Comparison of ENCODE assay signal across 1 cellular context in the genomic region with DNA sequence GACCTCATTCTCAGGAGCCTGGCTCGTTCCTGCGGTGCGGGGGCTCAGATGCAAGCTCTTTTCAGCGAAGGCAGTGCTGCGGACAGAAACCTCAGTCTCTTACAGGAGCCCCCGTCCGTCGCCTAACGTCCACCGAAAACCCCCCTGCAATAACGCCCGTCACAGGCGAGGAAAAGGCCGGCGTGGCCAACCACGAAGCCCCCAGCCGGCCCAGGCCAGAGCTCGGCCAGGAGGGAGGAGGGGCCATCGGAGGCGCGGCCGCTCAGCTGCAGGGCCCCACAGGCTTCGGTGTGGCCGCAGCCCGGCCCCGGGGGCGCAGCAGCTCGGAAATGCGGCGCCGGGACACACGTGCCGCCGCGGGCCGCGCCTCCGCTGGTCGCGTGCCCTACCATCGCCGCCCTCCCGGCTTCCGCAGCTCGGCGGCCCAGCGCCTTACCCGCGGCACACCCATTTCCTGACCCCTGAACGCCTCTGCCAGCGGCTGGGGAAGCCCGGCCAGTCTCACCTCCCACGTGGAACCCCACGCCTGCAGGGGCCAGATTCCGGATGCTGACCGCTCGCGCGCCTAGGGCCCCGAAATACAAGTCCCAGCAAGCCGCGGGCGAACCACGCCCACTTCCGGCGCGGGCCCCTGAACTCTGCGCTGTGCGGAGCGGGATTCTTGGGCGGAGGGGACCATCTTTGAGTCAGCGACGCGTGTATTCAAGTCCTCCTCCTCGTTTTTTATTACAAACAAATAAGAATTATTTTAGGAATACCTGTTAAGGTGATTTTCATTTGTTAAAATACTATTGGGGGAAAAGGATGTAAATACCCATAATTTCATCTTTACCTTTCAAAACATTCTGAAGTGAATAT.
TF ChIP-seq lines count a peak whose summit lies in the region.

A gene (minus strand): TSS at position 582 of the 858 bp plus-strand sequence. CDS start 16,537 bp downstream, outside the sequence.

TF ChIP-seq in SK-N-SH, 30 proteins besides CTCF, POLR2A, EP300 and RAD21 (continued from another document):
- TF ChIP-seq, protein P1, sequence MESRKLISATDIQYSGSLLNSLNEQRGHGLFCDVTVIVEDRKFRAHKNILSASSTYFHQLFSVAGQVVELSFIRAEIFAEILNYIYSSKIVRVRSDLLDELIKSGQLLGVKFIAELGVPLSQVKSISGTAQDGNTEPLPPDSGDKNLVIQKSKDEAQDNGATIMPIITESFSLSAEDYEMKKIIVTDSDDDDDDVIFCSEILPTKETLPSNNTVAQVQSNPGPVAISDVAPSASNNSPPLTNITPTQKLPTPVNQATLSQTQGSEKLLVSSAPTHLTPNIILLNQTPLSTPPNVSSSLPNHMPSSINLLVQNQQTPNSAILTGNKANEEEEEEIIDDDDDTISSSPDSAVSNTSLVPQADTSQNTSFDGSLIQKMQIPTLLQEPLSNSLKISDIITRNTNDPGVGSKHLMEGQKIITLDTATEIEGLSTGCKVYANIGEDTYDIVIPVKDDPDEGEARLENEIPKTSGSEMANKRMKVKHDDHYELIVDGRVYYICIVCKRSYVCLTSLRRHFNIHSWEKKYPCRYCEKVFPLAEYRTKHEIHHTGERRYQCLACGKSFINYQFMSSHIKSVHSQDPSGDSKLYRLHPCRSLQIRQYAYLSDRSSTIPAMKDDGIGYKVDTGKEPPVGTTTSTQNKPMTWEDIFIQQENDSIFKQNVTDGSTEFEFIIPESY (IDR thresholded peaks at IDR 0.05; ENCODE audit: borderline replicate concordance, low read depth) = no peak
- TF ChIP-seq EZH2phosphoT487 (IDR thresholded peaks at IDR 0.05; ENCODE audit: borderline replicate concordance, low read depth) = no peak
- no peak for TF ChIP-seq TCF12 (IDR thresholded peaks at IDR 0.05)
- TF ChIP-seq, protein P2, sequence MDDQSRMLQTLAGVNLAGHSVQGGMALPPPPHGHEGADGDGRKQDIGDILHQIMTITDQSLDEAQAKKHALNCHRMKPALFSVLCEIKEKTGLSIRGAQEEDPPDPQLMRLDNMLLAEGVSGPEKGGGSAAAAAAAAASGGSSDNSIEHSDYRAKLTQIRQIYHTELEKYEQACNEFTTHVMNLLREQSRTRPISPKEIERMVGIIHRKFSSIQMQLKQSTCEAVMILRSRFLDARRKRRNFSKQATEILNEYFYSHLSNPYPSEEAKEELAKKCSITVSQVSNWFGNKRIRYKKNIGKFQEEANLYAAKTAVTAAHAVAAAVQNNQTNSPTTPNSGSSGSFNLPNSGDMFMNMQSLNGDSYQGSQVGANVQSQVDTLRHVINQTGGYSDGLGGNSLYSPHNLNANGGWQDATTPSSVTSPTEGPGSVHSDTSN (IDR thresholded peaks at IDR 0.05) = no peak
- TF ChIP-seq, protein P3, sequence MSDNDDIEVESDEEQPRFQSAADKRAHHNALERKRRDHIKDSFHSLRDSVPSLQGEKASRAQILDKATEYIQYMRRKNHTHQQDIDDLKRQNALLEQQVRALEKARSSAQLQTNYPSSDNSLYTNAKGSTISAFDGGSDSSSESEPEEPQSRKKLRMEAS (IDR thresholded peaks at IDR 0.05; ENCODE audit: low read depth) = peak; percentile 99
- TF ChIP-seq FOXJ3 (CRISPR knock-in tag; IDR thresholded peaks at IDR 0.05) = no peak
- TF ChIP-seq FOXM1 (IDR thresholded peaks at IDR 0.05; ENCODE audit: low read depth) = no peak
- peak; percentile 61; the same call in 1 of the 2 replicates for TF ChIP-seq TAF1 (IDR thresholded peaks at IDR 0.05; ENCODE audit: borderline replicate concordance, low read depth, low read length)
- TF ChIP-seq GATA2 (CRISPR knock-in tag; IDR thresholded peaks at IDR 0.05) = no peak
- peak; percentile 76 for TF ChIP-seq YY1 (IDR thresholded peaks at IDR 0.05; ENCODE audit: low read depth)
- peak; percentile 77 for TF ChIP-seq POLR2AphosphoS5 (IDR thresholded peaks at IDR 0.05; ENCODE audit: low read depth, low read length)
- no peak for TF ChIP-seq MEF2A (IDR thresholded peaks at IDR 0.05; ENCODE audit: borderline replicate concordance, low read depth)
- no peak for TF ChIP-seq RXRA (IDR thresholded peaks at IDR 0.05; ENCODE audit: borderline replicate concordance, low read depth)
- TF ChIP-seq, protein P4, sequence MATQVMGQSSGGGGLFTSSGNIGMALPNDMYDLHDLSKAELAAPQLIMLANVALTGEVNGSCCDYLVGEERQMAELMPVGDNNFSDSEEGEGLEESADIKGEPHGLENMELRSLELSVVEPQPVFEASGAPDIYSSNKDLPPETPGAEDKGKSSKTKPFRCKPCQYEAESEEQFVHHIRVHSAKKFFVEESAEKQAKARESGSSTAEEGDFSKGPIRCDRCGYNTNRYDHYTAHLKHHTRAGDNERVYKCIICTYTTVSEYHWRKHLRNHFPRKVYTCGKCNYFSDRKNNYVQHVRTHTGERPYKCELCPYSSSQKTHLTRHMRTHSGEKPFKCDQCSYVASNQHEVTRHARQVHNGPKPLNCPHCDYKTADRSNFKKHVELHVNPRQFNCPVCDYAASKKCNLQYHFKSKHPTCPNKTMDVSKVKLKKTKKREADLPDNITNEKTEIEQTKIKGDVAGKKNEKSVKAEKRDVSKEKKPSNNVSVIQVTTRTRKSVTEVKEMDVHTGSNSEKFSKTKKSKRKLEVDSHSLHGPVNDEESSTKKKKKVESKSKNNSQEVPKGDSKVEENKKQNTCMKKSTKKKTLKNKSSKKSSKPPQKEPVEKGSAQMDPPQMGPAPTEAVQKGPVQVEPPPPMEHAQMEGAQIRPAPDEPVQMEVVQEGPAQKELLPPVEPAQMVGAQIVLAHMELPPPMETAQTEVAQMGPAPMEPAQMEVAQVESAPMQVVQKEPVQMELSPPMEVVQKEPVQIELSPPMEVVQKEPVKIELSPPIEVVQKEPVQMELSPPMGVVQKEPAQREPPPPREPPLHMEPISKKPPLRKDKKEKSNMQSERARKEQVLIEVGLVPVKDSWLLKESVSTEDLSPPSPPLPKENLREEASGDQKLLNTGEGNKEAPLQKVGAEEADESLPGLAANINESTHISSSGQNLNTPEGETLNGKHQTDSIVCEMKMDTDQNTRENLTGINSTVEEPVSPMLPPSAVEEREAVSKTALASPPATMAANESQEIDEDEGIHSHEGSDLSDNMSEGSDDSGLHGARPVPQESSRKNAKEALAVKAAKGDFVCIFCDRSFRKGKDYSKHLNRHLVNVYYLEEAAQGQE (IDR thresholded peaks at IDR 0.05; ENCODE audit: low read depth, low read length) = peak; percentile 27; the same call in 1 of the 2 replicates
- no peak for TF ChIP-seq NFIC (IDR thresholded peaks at IDR 0.05; ENCODE audit: borderline replicate concordance)
- no peak for TF ChIP-seq FOSL2 (IDR thresholded peaks at IDR 0.05; ENCODE audit: borderline replicate concordance, low read depth)
- TF ChIP-seq, protein P5, sequence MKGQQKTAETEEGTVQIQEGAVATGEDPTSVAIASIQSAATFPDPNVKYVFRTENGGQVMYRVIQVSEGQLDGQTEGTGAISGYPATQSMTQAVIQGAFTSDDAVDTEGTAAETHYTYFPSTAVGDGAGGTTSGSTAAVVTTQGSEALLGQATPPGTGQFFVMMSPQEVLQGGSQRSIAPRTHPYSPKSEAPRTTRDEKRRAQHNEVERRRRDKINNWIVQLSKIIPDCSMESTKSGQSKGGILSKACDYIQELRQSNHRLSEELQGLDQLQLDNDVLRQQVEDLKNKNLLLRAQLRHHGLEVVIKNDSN (IDR thresholded peaks at IDR 0.05; ENCODE audit: borderline replicate concordance, low read depth) = peak; percentile 60
- TF ChIP-seq ELF1 (IDR thresholded peaks at IDR 0.05) = peak; percentile 43; the same call in 1 of the 2 replicates
- no peak for TF ChIP-seq SMC3 (IDR thresholded peaks at IDR 0.05; ENCODE audit: low read depth, low read length)
- peak; percentile 86 for TF ChIP-seq CHD2 (IDR thresholded peaks at IDR 0.05; ENCODE audit: low read length, partially characterized antibody)
- no peak for TF ChIP-seq RCOR1 (IDR thresholded peaks at IDR 0.05; ENCODE audit: low read length)
- 0 out of 2 replicates have a peak, but pooled peaks have one; percentile 36 for TF ChIP-seq TEAD4 (IDR thresholded peaks at IDR 0.05; ENCODE audit: borderline replicate concordance, insufficient read depth)
- no peak for TF ChIP-seq RFX5 (IDR thresholded peaks at IDR 0.05; ENCODE audit: low read length)
- peak; percentile 98 for TF ChIP-seq MXI1 (IDR thresholded peaks at IDR 0.05; ENCODE audit: low read depth, low read length)
- TF ChIP-seq, protein P6, sequence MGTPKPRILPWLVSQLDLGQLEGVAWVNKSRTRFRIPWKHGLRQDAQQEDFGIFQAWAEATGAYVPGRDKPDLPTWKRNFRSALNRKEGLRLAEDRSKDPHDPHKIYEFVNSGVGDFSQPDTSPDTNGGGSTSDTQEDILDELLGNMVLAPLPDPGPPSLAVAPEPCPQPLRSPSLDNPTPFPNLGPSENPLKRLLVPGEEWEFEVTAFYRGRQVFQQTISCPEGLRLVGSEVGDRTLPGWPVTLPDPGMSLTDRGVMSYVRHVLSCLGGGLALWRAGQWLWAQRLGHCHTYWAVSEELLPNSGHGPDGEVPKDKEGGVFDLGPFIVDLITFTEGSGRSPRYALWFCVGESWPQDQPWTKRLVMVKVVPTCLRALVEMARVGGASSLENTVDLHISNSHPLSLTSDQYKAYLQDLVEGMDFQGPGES (IDR thresholded peaks at IDR 0.05; ENCODE audit: low read depth, low read length) = no peak
- peak; percentile 89 for TF ChIP-seq GABPA (IDR thresholded peaks at IDR 0.05; ENCODE audit: low read depth)
- TF ChIP-seq JUND (IDR thresholded peaks at IDR 0.05) = no peak
